Comparison of ENCODE assay signal across 16 cellular contexts in genomic region chr9:13410566-13411031, GRCh38.
A peak's percentile ranks its signal among the peaks of the same experiment; 100 is the strongest.
DNase-seq lines count a peak whose midpoint lies in the region; ATAC-seq and TF ChIP-seq lines count a peak whose summit lies in the region.
"Had no signal": no experiment of that assay in that cellular context is flagged by ENCODE, and none has a peak within 500 bp of the region (broad histone marks: within the 10 kb centered on the region; RNA-seq: fewer than 3 reads in every experiment).

No MANE protein-coding gene starts in this region.

- H3K36me3 ChIP-seq in aorta (ENCODE audit: control insufficient read depth in 1 of 2, insufficient read depth in 2 of 2, low read length in 1 of 2), result no peaks in the 10 kb centered on the region
- H3K36me3 ChIP-seq: Peyer's patch had no signal

- H3K36me3 Mint-ChIP-seq in nephron (ENCODE audit: low read depth), result no peaks in the 10 kb centered on the region

- peaks cover 0 to 2% of the 10 kb centered on the region in 2 donors for H3K4me1 ChIP-seq in aorta (ENCODE audit: control insufficient read depth in 1 of 2, insufficient read depth in 2 of 2, low read length in 2 of 2)
- H3K4me1 ChIP-seq: Peyer's patch had no signal

- ATAC-seq in HG02885 (IDR thresholded peaks at IDR 0.05; ENCODE audit: poor library complexity, unreplicated experiment) (no peak), aorta (ENCODE audit: low FRiP score) (no peak)
- ATAC-seq: activated CD4-positive, CD25-positive, alpha-beta regulatory T cell treated with anti-CD3 and anti-CD28 coated beads, Interleukin-2, amount 50 U/mL, for 24 hours; activated naive CD4-positive, alpha-beta T cell treated with anti-CD3 and anti-CD28 coated beads, Interleukin-2, amount 50 U/mL, for 72 hours had no signal

- H3K27ac Mint-ChIP-seq in nephron, result peak overlapping the region in 2 of 3 experiments; percentile 67 to 84
- H3K27ac Mint-ChIP-seq: activated naive CD4-positive, alpha-beta T cell treated with anti-CD3 and anti-CD28 coated beads, Interleukin-2, amount 50 U/mL, for 72 hours had no signal

- intact Hi-C loops in aorta (cut with DNase I), result no loop called here

- WGBS in aorta, 2 donors, result 38 to 40% methylated on average over 2 of the region's 2 CpGs

- no peak overlapping the region for H3K4me3 Mint-ChIP-seq in nephron

- peaks cover 31% of the 10 kb centered on the region for H3K4me1 Mint-ChIP-seq in nephron

- H3K27ac ChIP-seq in aorta (ENCODE audit: low read depth in 1 of 2, low read length in 2 of 2), result no peak overlapping the region
- H3K27ac ChIP-seq: Peyer's patch had no signal

- no peaks in the 10 kb centered on the region for H3K27me3 ChIP-seq in aorta (ENCODE audit: control insufficient read depth in 1 of 2, insufficient read depth in 2 of 2, low read length in 1 of 2)
- H3K27me3 ChIP-seq: Peyer's patch had no signal

- in situ Hi-C loops in KBM-7 (cut with MboI; ENCODE audit: low pct_unique_long_range_greater_than_20kb, low sequenced_read_pairs), result no loop called here

- no peak for TF ChIP-seq CTCF in choroid plexus epithelial cell (conservative IDR thresholded peaks at IDR 0.05; ENCODE audit: low read depth, low read length)
- no peak for TF ChIP-seq CTCF in nephron (IDR thresholded peaks at IDR 0.05; ENCODE audit: unreplicated experiment in 3 of 3)

- H3K9me3 Mint-ChIP-seq in nephron, result no peaks in the 10 kb centered on the region

- H3K27me3 Mint-ChIP-seq in nephron (ENCODE audit: low read depth), result no peaks in the 10 kb centered on the region

- H3K9me3 ChIP-seq in aorta (ENCODE audit: control insufficient read depth, low read length), result no peaks in the 10 kb centered on the region
- H3K9me3 ChIP-seq: Peyer's patch had no signal

- peak; percentile 53 for DNase-seq in DMS79 (lab: John Stamatoyannopoulos, UW)
- peak; percentile 67 for DNase-seq in NCI-H1105 treated with DMSO at 0.1 percent for 48 hours (lab: John Stamatoyannopoulos, UW)
- DNase-seq in choroid plexus epithelial cell (ENCODE audit: low read depth), result peak; percentile 21
- DNase-seq in aorta, result no peak
- DNase-seq in KBM-7, result no peak
- no peak for DNase-seq in NCI-H526 treated with DMSO at 0.1 percent for 48 hours (lab: John Stamatoyannopoulos, UW)
- DNase-seq: activated CD8-positive, alpha-beta memory T cell treated with anti-CD3 and anti-CD28 coated beads, Interleukin-2, amount 50 U/mL, for 48 hours; DMS53; mesenchymal stem cell; MV-4-11; Peyer's patch; T-helper 1 cell had no signal

- H3K4me3 ChIP-seq in choroid plexus epithelial cell (ENCODE audit: low read depth, low read length), result no peak overlapping the region
- no peak overlapping the region for H3K4me3 ChIP-seq in aorta (ENCODE audit: low read length in 2 of 2)
- H3K4me3 ChIP-seq: Peyer's patch had no signal

Comparison
In these comparisons a context has a peak if more than half of its experiments do, and no peak if none do; other contexts are left out.
1. DNase-seq: peak in DMS79 (single experiment), NCI-H1105 treated with DMSO at 0.1 percent for 48 hours (single experiment) and choroid plexus epithelial cell (single experiment); none in aorta (0 of 2), KBM-7 (single experiment) and NCI-H526 treated with DMSO at 0.1 percent for 48 hours (single experiment).